In the genomic region with DNA sequence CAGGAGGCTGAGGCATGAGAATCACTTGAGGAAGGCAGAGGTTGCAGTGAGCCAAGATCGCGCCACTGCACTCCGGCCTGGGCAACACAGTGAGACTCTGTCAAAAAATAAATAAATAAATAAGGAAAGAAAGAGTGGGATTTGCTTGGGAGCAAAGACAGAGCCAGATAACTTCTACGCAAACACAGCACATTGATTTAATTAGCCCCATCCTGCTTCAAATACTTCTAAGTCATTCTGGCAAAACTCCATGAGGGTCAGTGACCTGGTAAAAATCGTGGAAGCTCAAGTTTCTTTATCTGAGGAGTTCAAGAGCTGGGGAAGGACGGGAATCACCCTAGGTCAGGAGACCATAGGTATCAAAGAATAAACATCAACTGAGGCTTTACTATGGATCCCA, we compare ENCODE assay signal across 24 cellular contexts.
"Had no signal": no experiment of that assay in that cellular context is flagged by ENCODE, and none has a peak within 500 bp of the region (broad histone marks: within the 10 kb centered on the region; RNA-seq: fewer than 3 reads in every experiment).

No MANE protein-coding gene starts in this region.

- H3K4me2 ChIP-seq: hepatocyte had no signal

- H3K27ac ChIP-seq: coronary artery, gastroesophageal sphincter, hepatocyte, left ventricle myocardium inferior, lower lobe of right lung, right atrium auricular region, sigmoid colon, skin epidermis, testis, tibial nerve, upper lobe of right lung, vagina had no signal

- H3K9me3 ChIP-seq: gastroesophageal sphincter, left ventricle myocardium inferior, lower lobe of right lung, right atrium auricular region, sigmoid colon, testis, tibial nerve, upper lobe of right lung, vagina had no signal

- H2AFZ ChIP-seq: hepatocyte had no signal

- ATAC-seq: gastroesophageal sphincter; left cardiac atrium; lower lobe of right lung; natural killer cell; stimulated activated naive B cell treated with anti-CD40 and anti-IgM and Interleukin-4, amounts not matched to agents 10 μg/mL and 1 μg/mL and 100 μg/mL, for 72 hours; stimulated activated naive CD8-positive, alpha-beta T cell treated with anti-CD3 and anti-CD28 coated beads, Interleukin-15, amount 100 ng/mL, for 72 hours; upper lobe of right lung had no signal

- H3K27me3 ChIP-seq: hepatocyte, right atrium auricular region, testis, vagina had no signal

- H3K36me3 Mint-ChIP-seq: memory B cell; mesothelial cell of epicardium; natural killer cell; stimulated activated naive B cell treated with anti-CD40 and anti-IgM and Interleukin-4, amounts not matched to agents 10 μg/mL and 1 μg/mL and 100 μg/mL, for 72 hours had no signal

- H3K27ac Mint-ChIP-seq: memory B cell; mesothelial cell of epicardium; natural killer cell; stimulated activated naive B cell treated with anti-CD40 and anti-IgM and Interleukin-4, amounts not matched to agents 10 μg/mL and 1 μg/mL and 100 μg/mL, for 72 hours had no signal

- H3K4me3 ChIP-seq: coronary artery, gastroesophageal sphincter, hepatocyte, left ventricle myocardium inferior, lower lobe of right lung, right atrium auricular region, sigmoid colon, skin epidermis, testis, tibial nerve, upper lobe of right lung, vagina had no signal

- H3K4me3 Mint-ChIP-seq: memory B cell; mesothelial cell of epicardium; natural killer cell; neural crest cell; stimulated activated naive B cell treated with anti-CD40 and anti-IgM and Interleukin-4, amounts not matched to agents 10 μg/mL and 1 μg/mL and 100 μg/mL, for 72 hours; stimulated activated naive CD8-positive, alpha-beta T cell treated with anti-CD3 and anti-CD28 coated beads, Interleukin-15, amount 100 ng/mL, for 72 hours had no signal

- H3K9me3 Mint-ChIP-seq: natural killer cell; neural crest cell; stimulated activated naive CD8-positive, alpha-beta T cell treated with anti-CD3 and anti-CD28 coated beads, Interleukin-15, amount 100 ng/mL, for 72 hours had no signal

- DNase-seq: effector CD4-positive, alpha-beta T cell; kidney; left cardiac atrium; left ventricle myocardium inferior; lower lobe of right lung; natural killer cell; posterior cingulate gyrus; sigmoid colon; stimulated activated CD4-positive, alpha-beta T cell treated with anti-CD3 and anti-CD28 coated beads, Interleukin-2, amount 100 ng/mL, for 24 hours; stimulated activated CD4-positive, alpha-beta T cell treated with anti-CD3 and anti-CD28 coated beads, Interleukin-4, amount 100 ng/mL, for 4 hours; stimulated activated naive B cell treated with anti-CD40 and anti-IgM and Interleukin-4, amounts not matched to agents 10 μg/mL and 1 μg/mL and 100 μg/mL, for 72 hours; stimulated activated naive CD8-positive, alpha-beta T cell treated with anti-CD3 and anti-CD28 coated beads, Interleukin-15, amount 100 ng/mL, for 72 hours; testis; upper lobe of right lung had no signal

- H3K79me2 ChIP-seq: hepatocyte had no signal

- H3K27me3 Mint-ChIP-seq: stimulated activated naive CD8-positive, alpha-beta T cell treated with anti-CD3 and anti-CD28 coated beads, Interleukin-15, amount 100 ng/mL, for 72 hours had no signal

- H3K36me3 ChIP-seq: gastroesophageal sphincter, left ventricle myocardium inferior, lower lobe of right lung, right atrium auricular region, sigmoid colon, tibial nerve, upper lobe of right lung, vagina had no signal

- H3K4me1 ChIP-seq: right atrium auricular region had no signal
